In the genomic region with DNA sequence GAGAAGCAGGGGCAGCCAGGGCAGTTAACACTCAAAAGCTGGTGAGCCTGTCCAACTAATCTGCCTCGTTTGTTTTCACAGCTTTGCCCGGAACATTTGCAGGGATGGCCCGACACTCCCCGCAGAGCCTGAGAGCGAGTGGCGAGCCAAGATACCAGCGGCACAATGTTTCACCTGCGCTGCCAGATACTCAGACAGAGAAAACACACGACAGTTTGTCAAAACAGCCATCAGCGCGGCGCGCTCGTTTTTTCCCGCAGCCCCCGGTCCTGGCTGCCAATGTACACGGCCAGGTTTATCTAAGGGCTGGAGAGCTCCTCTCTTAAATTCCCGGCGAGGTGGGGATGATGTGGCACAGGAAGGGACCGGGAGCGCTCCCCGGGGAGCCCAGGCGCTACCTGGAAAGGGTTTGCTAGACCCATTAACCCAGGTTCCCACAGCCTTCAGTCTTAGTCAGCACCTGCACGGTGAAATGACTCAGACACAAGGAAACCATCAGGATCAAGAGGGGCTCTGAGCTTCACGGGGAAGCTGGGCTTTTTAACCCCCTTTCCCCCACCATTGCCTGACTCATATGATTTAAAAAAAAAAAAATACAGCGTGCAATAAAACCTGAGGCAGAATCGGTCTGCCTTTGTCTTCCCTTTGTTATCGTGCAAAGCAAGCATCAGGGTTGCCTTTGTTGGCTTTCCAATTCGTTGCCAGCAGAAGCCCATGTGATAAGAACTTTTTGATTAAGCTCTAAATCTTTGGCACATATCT, we compare ENCODE assay signal across 9 cellular contexts.
DNase-seq lines count a peak whose midpoint lies in the region; ATAC-seq, FAIRE-seq and TF ChIP-seq lines count a peak whose summit lies in the region.
"Had no signal": no experiment of that assay in that cellular context is flagged by ENCODE, and none has a peak within 500 bp of the region (broad histone marks: within the 10 kb centered on the region; RNA-seq: fewer than 3 reads in every experiment).

No MANE protein-coding gene starts in this region.

- H3K36me3 ChIP-seq in heart left ventricle (no peaks in the 10 kb centered on the region), left lung (no peaks in the 10 kb centered on the region), aorta (ENCODE audit: control insufficient read depth in 1 of 2, insufficient read depth in 2 of 2, low read length in 1 of 2) (no peaks in the 10 kb centered on the region), HepG2 (replicated peaks in 1 of 2; ENCODE audit: control insufficient read depth in 1 of 2, insufficient read depth in 2 of 2, low read length in 2 of 2) (no peaks in the 10 kb centered on the region)
- H3K36me3 ChIP-seq: right lobe of liver had no signal

- DNase-seq in heart left ventricle (peak in 1 of 5 donors; percentile 28), Right ventricle myocardium superior (no peak), left lung (peak; percentile 42 to 69), aorta (peak in 1 of 2 donors; percentile 73), HepG2 (ENCODE audit: low spot score) (no peak)
- DNase-seq: right lobe of liver had no signal

- no peaks in the 10 kb centered on the region for H3K79me2 ChIP-seq in HepG2 (ENCODE audit: insufficient read depth, low read length)

- TF ChIP-seq CTCF in heart left ventricle (IDR thresholded peaks at IDR 0.05) (no peak), brain (conservative IDR thresholded peaks at IDR 0.05) (no peak), left lung (IDR thresholded peaks at IDR 0.05) (no peak), HepG2 (CRISPR knock-in tag; IDR thresholded peaks at IDR 0.05) (no peak)

- peak overlapping the region; percentile 56 to 94 (median 89) for H3K27ac Mint-ChIP-seq in brain

- 3 to 4% (median 4%) methylated on average over 27 to 29 of the region's 29 CpGs for WGBS in heart left ventricle, 4 donors
- 7 to 9% methylated on average over 29 of the region's 29 CpGs for WGBS in aorta, 2 donors
- 29% methylated on average over 22 of the region's 29 CpGs for WGBS in HepG2 (ENCODE audit: low lambda C conversion rate)

- H3K9me3 ChIP-seq in heart left ventricle (no peaks in the 10 kb centered on the region), left lung (no peaks in the 10 kb centered on the region), aorta (ENCODE audit: control insufficient read depth, low read length) (no peaks in the 10 kb centered on the region), HepG2 (ENCODE audit: low read length) (no peaks in the 10 kb centered on the region)
- H3K9me3 ChIP-seq: right lobe of liver had no signal

- peaks cover 0 to 9% (median 0%) of the 10 kb centered on the region in 12 donors for H3K4me1 ChIP-seq in heart left ventricle
- H3K4me1 ChIP-seq in left lung = peaks cover 0 to 4% of the 10 kb centered on the region in 2 donors
- H3K4me1 ChIP-seq in aorta (ENCODE audit: control insufficient read depth in 1 of 2, insufficient read depth in 2 of 2, low read length in 2 of 2) = no peaks in the 10 kb centered on the region
- no peaks in the 10 kb centered on the region for H3K4me1 ChIP-seq in HepG2 (ENCODE audit: insufficient read depth, low read length)
- H3K4me1 ChIP-seq: right lobe of liver had no signal

- TF ChIP-seq RAD21 in HepG2 (CRISPR knock-in tag; IDR thresholded peaks at IDR 0.05) = no peak

- no peaks in the 10 kb centered on the region for H4K20me1 ChIP-seq in HepG2 (ENCODE audit: insufficient read depth, low read length)

- intact Hi-C loops in heart left ventricle (cut with DNase I) (no loop called here), Right ventricle myocardium superior (cut with DNase I) (no loop called here), left lung (cut with DNase I) (no loop called here), aorta (cut with DNase I) (no loop called here), HepG2 (cut with micrococcal nuclease; ENCODE audit: unreplicated experiment) (no loop called here)

- CTCF ChIA-PET in HepG2 (lab: Yijun Ruan, JAX; ENCODE audit: low intra/inter-chr PET ratio, low total read pairs) = no interaction called here

- no TSS peak for BruUV-seq in HepG2 (replicated peaks; lab: Mats Ljungman, UMichigan)

- TF ChIP-seq POLR2A in heart left ventricle (IDR thresholded peaks at IDR 0.05) (no peak), HepG2 (IDR thresholded peaks at IDR 0.05; ENCODE audit: insufficient read depth in 1 of 2, low read depth in 2 of 2, low read length in 2 of 2) (no peak)

- ATAC-seq in heart left ventricle (peak in 3 of 4 donors; percentile 36 to 74 (median 73)), Right ventricle myocardium superior (ENCODE audit: poor library complexity) (no peak), left lung (peak; percentile 83), aorta (ENCODE audit: low FRiP score) (peak; percentile 48), HepG2 (no peak), GM19035 (IDR thresholded peaks at IDR 0.05; ENCODE audit: unreplicated experiment) (no peak), HG03108 (IDR thresholded peaks at IDR 0.05; ENCODE audit: unreplicated experiment) (no peak)

- FAIRE-seq in HepG2 (lab: Jason Lieb, UNC) = no peak

- peak overlapping the region; percentile 75 to 90 (median 87) for H3K4me3 Mint-ChIP-seq in brain

- H3K27me3 ChIP-seq in heart left ventricle (peaks cover 0 to 55% (median 24%) of the 10 kb centered on the region in 9 donors), left lung (peaks cover 11 to 36% of the 10 kb centered on the region in 2 donors), aorta (ENCODE audit: control insufficient read depth in 1 of 2, insufficient read depth in 2 of 2, low read length in 1 of 2) (no peaks in the 10 kb centered on the region), HepG2 (ENCODE audit: control insufficient read depth in 1 of 2, insufficient read depth in 2 of 2, low read length in 2 of 2) (peaks cover 0 to 13% of the 10 kb centered on the region in 2 experiments; a peak in 2 of 5 replicates)
- H3K27me3 ChIP-seq: right lobe of liver had no signal

- no peaks in the 10 kb centered on the region for H3K36me3 Mint-ChIP-seq in brain

- no peak overlapping the region for H2AFZ ChIP-seq in HepG2 (ENCODE audit: low read length)

- H3K4me2 ChIP-seq in HepG2 (ENCODE audit: low read depth, low read length) = no peak overlapping the region

- in situ Hi-C loops in HepG2 (cut with HindIII; ENCODE audit: extremely low pct_ligation_motif_present, low pct_unique_long_range_greater_than_20kb) = no loop called here

- peaks cover 40% of the 10 kb centered on the region for H3K4me1 Mint-ChIP-seq in brain

- H3K27ac ChIP-seq in heart left ventricle (no peak overlapping the region), left lung (no peak overlapping the region), aorta (ENCODE audit: low read depth in 1 of 2, low read length in 2 of 2) (no peak overlapping the region), HepG2 (ENCODE audit: extremely low read length, insufficient read depth, low read length) (no peak overlapping the region)
- H3K27ac ChIP-seq: right lobe of liver had no signal

- POLR2A ChIA-PET in HepG2 (lab: Yijun Ruan, JAX) = no interaction called here

- H3K4me3 ChIP-seq in heart left ventricle (peak overlapping the region in 8 of 12 donors; percentile 16 to 34 (median 30)), left lung (peak overlapping the region in 1 of 2 donors; percentile 24), aorta (ENCODE audit: low read length in 2 of 2) (peak overlapping the region; percentile 16 to 24), HepG2 (replicated peaks in 1 of 3; ENCODE audit: insufficient read depth in 1 of 3, low read depth in 2 of 3, low read length in 3 of 3) (no peak overlapping the region)
- H3K4me3 ChIP-seq: right lobe of liver had no signal

- no peak overlapping the region for H3K9ac ChIP-seq in HepG2 (ENCODE audit: insufficient read depth, low read depth, low read length)

- peaks cover 0 to 3% (median 0%) of the 10 kb centered on the region in 5 experiments for H3K9me3 Mint-ChIP-seq in brain

- TF ChIP-seq EP300 in HepG2 (IDR thresholded peaks at IDR 0.05; ENCODE audit: low read depth in 2 of 2, low read length in 2 of 2) (no peak), HepG2 (CRISPR knock-in tag; IDR thresholded peaks at IDR 0.05; ENCODE audit: borderline replicate concordance) (no peak)

- H3K27me3 Mint-ChIP-seq in brain = no peaks in the 10 kb centered on the region

TF ChIP-seq in HepG2, 621 proteins besides CTCF, POLR2A, EP300 and RAD21:
- TF ChIP-seq ZNF143 (CRISPR knock-in tag; IDR thresholded peaks at IDR 0.05) (no peak), ZFP62 (CRISPR knock-in tag; IDR thresholded peaks at IDR 0.05) (no peak), NFE2L2 (IDR thresholded peaks at IDR 0.05; ENCODE audit: low read length) (no peak), TBX2 (CRISPR knock-in tag; IDR thresholded peaks at IDR 0.05; ENCODE audit: borderline replicate concordance) (no peak), HNF4G (IDR thresholded peaks at IDR 0.05; ENCODE audit: borderline replicate concordance, low read depth, low read length) (no peak), HNF4G (CRISPR knock-in tag; IDR thresholded peaks at IDR 0.05; ENCODE audit: borderline replicate concordance, low read depth) (no peak), ZNF878 (CRISPR knock-in tag; IDR thresholded peaks at IDR 0.05) (no peak), CBX2 (IDR thresholded peaks at IDR 0.05; ENCODE audit: low read depth, low read length) (no peak), CBX2 (CRISPR knock-in tag; IDR thresholded peaks at IDR 0.05; ENCODE audit: low read depth) (no peak)

Comparison
In these comparisons a context has a peak if more than half of its experiments do, and no peak if none do; other contexts are left out.
1. ATAC-seq: peak in heart left ventricle (3 of 4), left lung (single experiment) and aorta (single experiment); none in Right ventricle myocardium superior (single experiment), HepG2 (single experiment), GM19035 (single experiment) and HG03108 (single experiment).
2. DNase-seq: peak in left lung (2 of 2); none in Right ventricle myocardium superior (single experiment) and HepG2 (single experiment).
3. H3K4me3 ChIP-seq: peak in heart left ventricle (8 of 12) and aorta (2 of 2); none in HepG2 (0 of 3).